16 cellular contexts compared by ENCODE assay signal in genomic region chr7:115914951-115915350, GRCh38.
DNase-seq lines count a peak whose midpoint lies in the region; ATAC-seq, FAIRE-seq and TF ChIP-seq lines count a peak whose summit lies in the region.
"Had no signal": no experiment of that assay in that cellular context is flagged by ENCODE, and none has a peak within 500 bp of the region (broad histone marks: within the 10 kb centered on the region; RNA-seq: fewer than 3 reads in every experiment).

No MANE protein-coding gene starts in this region.

- H3K27me3 ChIP-seq in right atrium auricular region: no peaks in the 10 kb centered on the region
- H3K27me3 ChIP-seq: BLaER1 treated with 17β-estradiol and CSF1 and Interleukin-3, amounts not matched to agents 10 nM and 100 nM had no signal

- TF ChIP-seq CTCF in right atrium auricular region (IDR thresholded peaks at IDR 0.05): no peak
- no peak for TF ChIP-seq CTCF in fibroblast of the aortic adventitia (IDR thresholded peaks at IDR 0.05; ENCODE audit: insufficient read depth, low read length)
- TF ChIP-seq CTCF in D721Med (IDR thresholded peaks at IDR 0.05; ENCODE audit: insufficient read depth, missing control alignments): no peak

- no peak overlapping the region for H3K4me3 Mint-ChIP-seq in stimulated activated memory B cell treated with anti-CD40 and anti-IgM and Interleukin-4, amounts not matched to agents 10 μg/mL and 1 μg/mL and 100 μg/mL, for 72 hours
- H3K4me3 Mint-ChIP-seq: CD4-positive, alpha-beta T cell; GM23338; IgD-negative memory B cell had no signal

- H3K36me3 Mint-ChIP-seq in stimulated activated memory B cell treated with anti-CD40 and anti-IgM and Interleukin-4, amounts not matched to agents 10 μg/mL and 1 μg/mL and 100 μg/mL, for 72 hours: no peaks in the 10 kb centered on the region
- H3K36me3 Mint-ChIP-seq: IgD-negative memory B cell had no signal

- no peaks in the 10 kb centered on the region for H3K9me3 ChIP-seq in right atrium auricular region
- H3K9me3 ChIP-seq: BLaER1 treated with 17β-estradiol and CSF1 and Interleukin-3, amounts not matched to agents 10 nM and 100 nM had no signal

- H3K4me1 Mint-ChIP-seq in stimulated activated memory B cell treated with anti-CD40 and anti-IgM and Interleukin-4, amounts not matched to agents 10 μg/mL and 1 μg/mL and 100 μg/mL, for 72 hours: peaks cover 12% of the 10 kb centered on the region

- no peak overlapping the region for H3K27ac ChIP-seq in right atrium auricular region
- H3K27ac ChIP-seq: 22Rv1; BLaER1 treated with 17β-estradiol and CSF1 and Interleukin-3, amounts not matched to agents 10 nM and 100 nM had no signal

- H3K9me3 Mint-ChIP-seq in stimulated activated memory B cell treated with anti-CD40 and anti-IgM and Interleukin-4, amounts not matched to agents 10 μg/mL and 1 μg/mL and 100 μg/mL, for 72 hours: no peaks in the 10 kb centered on the region
- H3K9me3 Mint-ChIP-seq: CD4-positive, alpha-beta T cell; GM23338; IgD-negative memory B cell had no signal

- H3K4me3 ChIP-seq in right atrium auricular region (no peak overlapping the region), fibroblast of the aortic adventitia (ENCODE audit: low read depth, low read length) (no peak overlapping the region)
- H3K4me3 ChIP-seq: BLaER1 treated with 17β-estradiol and CSF1 and Interleukin-3, amounts not matched to agents 10 nM and 100 nM; GM23338 had no signal

- ATAC-seq in Right ventricle myocardium inferior: no peak
- ATAC-seq in stimulated activated memory B cell treated with anti-CD40 and anti-IgM and Interleukin-4, amounts not matched to agents 10 μg/mL and 1 μg/mL and 100 μg/mL, for 72 hours: peak; percentile 45
- ATAC-seq: GM23338 had no signal

- FAIRE-seq in D721Med (lab: Jason Lieb, UNC): no peak
- FAIRE-seq: GM12891 had no signal

- intact Hi-C loops in Right ventricle myocardium inferior (cut with DNase I): no loop called here

- no peaks in the 10 kb centered on the region for H3K36me3 ChIP-seq in right atrium auricular region
- H3K36me3 ChIP-seq: BLaER1 treated with 17β-estradiol and CSF1 and Interleukin-3, amounts not matched to agents 10 nM and 100 nM had no signal

- no peak overlapping the region for H3K27ac Mint-ChIP-seq in stimulated activated memory B cell treated with anti-CD40 and anti-IgM and Interleukin-4, amounts not matched to agents 10 μg/mL and 1 μg/mL and 100 μg/mL, for 72 hours
- H3K27ac Mint-ChIP-seq: CD4-positive, alpha-beta T cell; GM23338; IgD-negative memory B cell had no signal

- peak; percentile 40 for DNase-seq in Right ventricle myocardium inferior (ENCODE audit: missing footprints)
- DNase-seq in right atrium auricular region (ENCODE audit: low spot score): no peak
- DNase-seq in fibroblast of the aortic adventitia (ENCODE audit: low read depth): peak; percentile 42
- no peak for DNase-seq in D721Med (ENCODE audit: insufficient read length, low spot score)
- no peak for DNase-seq in NCI-H82 treated with DMSO at 0.1 percent for 48 hours (lab: John Stamatoyannopoulos, UW; ENCODE audit: unreplicated experiment)
- DNase-seq in NCI-H2081 (lab: John Stamatoyannopoulos, UW): no peak
- DNase-seq: Calu3; CD4-positive, alpha-beta T cell; DMS79; H7 had no signal

- H3K27me3 Mint-ChIP-seq in stimulated activated memory B cell treated with anti-CD40 and anti-IgM and Interleukin-4, amounts not matched to agents 10 μg/mL and 1 μg/mL and 100 μg/mL, for 72 hours: no peaks in the 10 kb centered on the region
- H3K27me3 Mint-ChIP-seq: IgD-negative memory B cell had no signal

- H3K4me1 ChIP-seq in right atrium auricular region: no peaks in the 10 kb centered on the region

Comparison
In these comparisons a context has a peak if more than half of its experiments do, and no peak if none do; other contexts are left out.
1. DNase-seq: peak in Right ventricle myocardium inferior (single experiment) and fibroblast of the aortic adventitia (single experiment); none in right atrium auricular region (single experiment), D721Med (single experiment), NCI-H82 treated with DMSO at 0.1 percent for 48 hours (single experiment) and NCI-H2081 (0 of 2).